13 cellular contexts compared by ENCODE assay signal in genomic region chr19:49895566-49896297, GRCh38. TPM values are rescaled to one million over a fixed set of nuclear protein-coding genes. Genes with fewer than 3 reads are reported as not detected.
DNase-seq lines count a peak whose midpoint lies in the region; ATAC-seq, FAIRE-seq and TF ChIP-seq lines count a peak whose summit lies in the region.
"Had no signal": no experiment of that assay in that cellular context is flagged by ENCODE, and none has a peak within 500 bp of the region (broad histone marks: within the 10 kb centered on the region; RNA-seq: fewer than 3 reads in every experiment).

No MANE protein-coding gene starts in this region.

- no peak overlapping the region for H3K14ac ChIP-seq in H1 (ENCODE audit: insufficient read length)

- no peaks in the 10 kb centered on the region for H3K36me3 ChIP-seq in CD4-positive, CD25-positive, alpha-beta regulatory T cell (ENCODE audit: control insufficient read depth, insufficient read depth, low read length)
- H3K36me3 ChIP-seq in H1 (ENCODE audit: control insufficient read depth in 2 of 4, insufficient read depth in 4 of 4, low read length in 3 of 4) = no peaks in the 10 kb centered on the region
- H3K36me3 ChIP-seq: gastrocnemius medialis had no signal

- DNase-seq in CD4-positive, CD25-positive, alpha-beta regulatory T cell = no peak
- DNase-seq in activated B cell treated with CpG ODN at 0.5 μM for 24 hours (no peak), H1 (ENCODE audit: low read depth in 1 of 2, low spot score in 2 of 2) (no peak), HFFc6 (no peak), NOMO-1 treated with dmso at 0.1 percent for 144 hours (lab: John Stamatoyannopoulos, UW; ENCODE audit: unreplicated experiment) (no peak), dedifferentiated amniotic fluid mesenchymal stem cell (ENCODE audit: extremely low spot score) (no peak), NCI-H146 (lab: John Stamatoyannopoulos, UW) (no peak)
- DNase-seq: effector CD8-positive, alpha-beta T cell; gastrocnemius medialis; islet precursor cell; OCI-M1; testis had no signal

- no peaks in the 10 kb centered on the region for H3K79me2 ChIP-seq in H1 (ENCODE audit: control insufficient read depth in 1 of 2, insufficient read depth in 2 of 2, low read length in 2 of 2)

- ATAC-seq in CD4-positive, CD25-positive, alpha-beta regulatory T cell (ENCODE audit: low read depth in 2 of 2) = no peak
- no peak for ATAC-seq in activated B cell treated with CpG ODN at 0.5 μM for 24 hours (ENCODE audit: low read depth)
- ATAC-seq: gastrocnemius medialis had no signal

- H4K8ac ChIP-seq in H1 (ENCODE audit: extremely low read depth, insufficient read depth, low read length) = no peak overlapping the region

- H3K56ac ChIP-seq in H1 (replicated peaks; ENCODE audit: insufficient read length, low read depth, low read length) = no peak overlapping the region

- H3K4me1 ChIP-seq in CD4-positive, CD25-positive, alpha-beta regulatory T cell (ENCODE audit: control insufficient read depth, insufficient read depth, low read length, poor library complexity, severe bottlenecking) = peaks cover 23% of the 10 kb centered on the region
- peaks cover 0 to 12% (median 7%) of the 10 kb centered on the region in 4 experiments; a peak in 4 of 7 replicates for H3K4me1 ChIP-seq in H1 (replicated peaks in 1 of 4; ENCODE audit: control insufficient read depth in 3 of 4, insufficient read depth in 4 of 4, low read length in 3 of 4)
- H3K4me1 ChIP-seq: gastrocnemius medialis, testis had no signal

- CTCF ChIA-PET in activated B cell treated with CpG ODN at 0.5 μM for 24 hours (lab: Charles Lee) (interaction anchor here (1.4 kb wide), 1 partner anchor 20 kb away, joined by 4 read pairs; no protein-coding TSS in a partner anchor), H1 (lab: Charles Lee; ENCODE audit: partially characterized antibody) (interaction anchor here (0.9 to 2.7 kb wide), 5 partner anchors 16 to 42 kb away, joined by 3 to 15 read pairs (median 4); no protein-coding TSS in a partner anchor)

- no peak overlapping the region for H2AK5ac ChIP-seq in H1 (ENCODE audit: low read depth, low read length)

- H4K5ac ChIP-seq in H1 (ENCODE audit: insufficient read length, low read depth, low read length) = no peak overlapping the region

- no peaks in the 10 kb centered on the region for H3K9me3 ChIP-seq in CD4-positive, CD25-positive, alpha-beta regulatory T cell (ENCODE audit: control insufficient read depth in 2 of 2, low read length in 2 of 2)
- no peaks in the 10 kb centered on the region for H3K9me3 ChIP-seq in H1 (ENCODE audit: insufficient read depth in 2 of 2, low read depth in 1 of 2, low read length in 1 of 2)
- H3K9me3 ChIP-seq: gastrocnemius medialis, testis had no signal

- no peak overlapping the region for H2BK12ac ChIP-seq in H1 (ENCODE audit: low read depth, low read length)

- no peak overlapping the region for H2BK20ac ChIP-seq in H1 (ENCODE audit: low read length)

- H3K23ac ChIP-seq in H1 (ENCODE audit: insufficient read length) = no peak overlapping the region

- WGBS in H1 (ENCODE audit: extremely low coverage in 1 of 2, insufficient coverage in 1 of 2, insufficient read length in 1 of 2, insufficient replicate concordance in 2 of 2, low coverage in 1 of 2, low lambda C conversion rate in 2 of 2, missing lambda C conversion rate in 1 of 2), 2 experiments = 81% methylated on average over 16 of the region's 17 CpGs; no CpG with 5 or more reads in 1 of the 2 experiments

- intact Hi-C loops in activated B cell treated with CpG ODN at 0.5 μM for 24 hours (cut with micrococcal nuclease) = loop anchor here (10.0 kb wide), 1 partner anchor 561 kb away; the partner anchor contains the start of gene CD37

- TF ChIP-seq RAD21 in H1 (IDR thresholded peaks at IDR 0.05 in 1 of 2, conservative IDR thresholded peaks at IDR 0.05 in 1 of 2; ENCODE audit: low read depth in 2 of 2, low read length in 2 of 2) = no peak

- H3K9me3 Mint-ChIP-seq in CD4-positive, CD25-positive, alpha-beta regulatory T cell = peaks cover 0 to 2% (median 0%) of the 10 kb centered on the region in 7 donors
- H3K9me3 Mint-ChIP-seq in activated B cell treated with CpG ODN at 0.5 μM for 24 hours (no peaks in the 10 kb centered on the region), HFFc6 (no peaks in the 10 kb centered on the region)

- H3K79me1 ChIP-seq in H1 (ENCODE audit: low read depth, low read length) = no peaks in the 10 kb centered on the region

- no peak overlapping the region for H2AFZ ChIP-seq in H1 (ENCODE audit: low read length)

- POLR2A ChIA-PET in activated B cell treated with CpG ODN at 0.5 μM for 24 hours (lab: Charles Lee) (interaction anchor here (0.8 to 11.5 kb wide), 7 partner anchors 16 to 128 kb away, joined by 3 to 317 read pairs (median 8); partner anchors contain the start of genes AKT1S1, AP2A1, ATF5 and NUP62), H1 (lab: Charles Lee; ENCODE audit: partially characterized antibody) (interaction anchor here (0.9 to 9.5 kb wide), 10 partner anchors 9 to 33 kb away, joined by 3 to 82 read pairs (median 4); partner anchors contain the start of genes AKT1S1, ATF5, NUP62 and TBC1D17)

- no peaks in the 10 kb centered on the region; the same call in 1 of the 2 replicates for H3K23me2 ChIP-seq in H1 (ENCODE audit: low read depth, low read length)

- H3K27ac Mint-ChIP-seq in CD4-positive, CD25-positive, alpha-beta regulatory T cell = peak overlapping the region in 1 of 3 donors; percentile 97
- peak overlapping the region; percentile 99 for H3K27ac Mint-ChIP-seq in activated B cell treated with CpG ODN at 0.5 μM for 24 hours
- no peak overlapping the region; the same call in 1 of the 2 replicates for H3K27ac Mint-ChIP-seq in HFFc6

- no peak overlapping the region for H3K4me2 ChIP-seq in H1 (ENCODE audit: insufficient read depth in 1 of 2, low read depth in 2 of 2, low read length in 2 of 2)

- no peak overlapping the region for H4K91ac ChIP-seq in H1 (replicated peaks; ENCODE audit: insufficient read length, low read length)

- H4K20me1 ChIP-seq in H1 (replicated peaks in 1 of 2; ENCODE audit: control insufficient read depth in 1 of 2, insufficient read depth in 2 of 2, low read length in 2 of 2) = peaks cover 0 to 1% of the 10 kb centered on the region in 2 experiments

- no peaks in the 10 kb centered on the region for H3K27me3 ChIP-seq in CD4-positive, CD25-positive, alpha-beta regulatory T cell (ENCODE audit: control insufficient read depth, insufficient read depth, low read length)
- H3K27me3 ChIP-seq in H1 (replicated peaks in 1 of 4; ENCODE audit: control insufficient read depth in 3 of 4, extremely low read depth in 1 of 4, insufficient read depth in 3 of 4, low read length in 3 of 4) = peaks cover 0 to 3% (median 0%) of the 10 kb centered on the region in 4 experiments; a peak in 1 of 7 replicates
- H3K27me3 ChIP-seq: testis had no signal

- FAIRE-seq in H1 (lab: Jason Lieb, UNC) = no peak

- no peak overlapping the region for H3K18ac ChIP-seq in H1 (ENCODE audit: extremely low read depth, low read length)

- H3K4me3 Mint-ChIP-seq in CD4-positive, CD25-positive, alpha-beta regulatory T cell = peak overlapping the region in 1 of 4 donors; percentile 83
- peak overlapping the region; percentile 87 for H3K4me3 Mint-ChIP-seq in activated B cell treated with CpG ODN at 0.5 μM for 24 hours
- no peak overlapping the region for H3K4me3 Mint-ChIP-seq in HFFc6

- H3K4ac ChIP-seq in H1 (replicated peaks; ENCODE audit: insufficient read length, low read depth, low read length) = no peak overlapping the region

- no peak overlapping the region for H2BK120ac ChIP-seq in H1 (replicated peaks; ENCODE audit: low read depth, low read length)

- no peak for TF ChIP-seq CTCF in activated B cell treated with CpG ODN at 0.5 μM for 24 hours (IDR thresholded peaks at IDR 0.05)
- no peak for TF ChIP-seq CTCF in H1 (IDR thresholded peaks at IDR 0.05; ENCODE audit: control extremely low read depth in 1 of 3, insufficient read depth in 1 of 3, low read depth in 1 of 3, low read length in 3 of 3)
- TF ChIP-seq CTCF in HFFc6 (IDR thresholded peaks at IDR 0.05) = no peak

- 0 out of 2 replicates have a peak overlapping the region, but pooled peaks have one; percentile 88 for H2BK15ac ChIP-seq in H1 (ENCODE audit: low read length)

- TF ChIP-seq EP300 in H1 (IDR thresholded peaks at IDR 0.05; ENCODE audit: borderline replicate concordance in 1 of 2, low read depth in 2 of 2, low read length in 2 of 2) = no peak

- peaks cover 0 to 42% (median 25%) of the 10 kb centered on the region in 4 donors for H3K4me1 Mint-ChIP-seq in CD4-positive, CD25-positive, alpha-beta regulatory T cell
- H3K4me1 Mint-ChIP-seq in activated B cell treated with CpG ODN at 0.5 μM for 24 hours = peaks cover 70% of the 10 kb centered on the region
- peaks cover 20% of the 10 kb centered on the region for H3K4me1 Mint-ChIP-seq in HFFc6 (ENCODE audit: low read depth)

- no peaks in the 10 kb centered on the region for H3K27me3 Mint-ChIP-seq in CD4-positive, CD25-positive, alpha-beta regulatory T cell
- H3K27me3 Mint-ChIP-seq in activated B cell treated with CpG ODN at 0.5 μM for 24 hours = no peaks in the 10 kb centered on the region
- peaks cover 9% of the 10 kb centered on the region for H3K27me3 Mint-ChIP-seq in HFFc6 (ENCODE audit: insufficient read depth)

- H3K4me3 ChIP-seq in CD4-positive, CD25-positive, alpha-beta regulatory T cell (ENCODE audit: low read depth, low read length) = no peak overlapping the region
- H3K4me3 ChIP-seq in H1 (ENCODE audit: extremely low read depth in 1 of 4, insufficient read depth in 2 of 4, low read depth in 3 of 4, low read length in 4 of 4) = no peak overlapping the region
- H3K4me3 ChIP-seq: gastrocnemius medialis, testis had no signal

- peak overlapping the region; percentile 93 for H3K27ac ChIP-seq in CD4-positive, CD25-positive, alpha-beta regulatory T cell (ENCODE audit: insufficient read depth, low read length, poor library complexity, severe bottlenecking)
- no peak overlapping the region for H3K27ac ChIP-seq in H1 (ENCODE audit: low read depth, low read length)
- H3K27ac ChIP-seq: testis had no signal

- no peak overlapping the region for H2BK5ac ChIP-seq in H1 (ENCODE audit: low read depth, low read length)

- H3K36me3 Mint-ChIP-seq in CD4-positive, CD25-positive, alpha-beta regulatory T cell = no peaks in the 10 kb centered on the region
- H3K36me3 Mint-ChIP-seq in activated B cell treated with CpG ODN at 0.5 μM for 24 hours (ENCODE audit: low read depth) (peaks cover 8% of the 10 kb centered on the region), HFFc6 (ENCODE audit: low read depth) (no peaks in the 10 kb centered on the region)

- TF ChIP-seq POLR2A in GM10847 (IDR thresholded peaks at IDR 0.05; ENCODE audit: extremely low read depth, insufficient read length) = peak; percentile 31
- TF ChIP-seq POLR2A in H1 (IDR thresholded peaks at IDR 0.05; ENCODE audit: control extremely low read depth in 1 of 2, low read depth in 2 of 2, low read length in 2 of 2) = no peak

- H3K9ac ChIP-seq in H1 (replicated peaks in 1 of 4; ENCODE audit: extremely low read depth in 1 of 4, low read depth in 3 of 4, low read length in 3 of 4) = no peak overlapping the region

RNA-seq across cellular contexts. Expression of gene IL4I1, which starts 1.0 kb away (rescaled TPM):
- 3.7 TPM for total RNA-seq in CD4-positive, CD25-positive, alpha-beta regulatory T cell
- polyA plus RNA-seq in CD4-positive, CD25-positive, alpha-beta regulatory T cell = under 1 TPM; 0.20 to 0.85 (median 0.30) TPM
- 24.0 and 25.5 TPM in 2 replicates for total RNA-seq in activated B cell treated with CpG ODN at 0.5 μM for 24 hours
- 0.67 and 0.76 TPM in 2 replicates for total RNA-seq in H1 (2021; fragmentation: NEBNext Ultra II Directional; extraction: Animal tissue kit (Norgen Biotek cat#: 25700))
- polyA plus RNA-seq in H1 (2011; rRNA removed) = 0.30 and 0.41 TPM in 2 replicates
- polyA plus RNA-seq in H1 (2011; cell fraction: cytosol; rRNA removed) = 0.37 TPM
- polyA plus RNA-seq in H1 (2011; cell fraction: nucleus; rRNA removed) = 0.74 TPM
- polyA plus RNA-seq in H1 (2012, experiment 1 of 2) = 0.21 to 0.86 TPM (median 0.43 TPM) in 3 of 4 replicates, not detected in the other
- polyA plus RNA-seq in H1 (2012, experiment 2 of 2) = not detected
- 0.36 TPM for polyA plus RNA-seq in H1 (2013, experiment 1 of 2)
- 0.52 TPM for polyA plus RNA-seq in H1 (2013, experiment 2 of 2)
- polyA minus RNA-seq in H1 (2011; rRNA and poly(A)+ RNA removed) = 0.15 and 0.54 TPM in 2 replicates
- 0.95 TPM for polyA minus RNA-seq in H1 (2011; cell fraction: cytosol; rRNA and poly(A)+ RNA removed)
- 1.4 TPM for polyA minus RNA-seq in H1 (2011; cell fraction: nucleus; rRNA and poly(A)+ RNA removed)
- total RNA-seq in HFFc6 (2021; fragmentation: NEBNext Ultra II Directional; extraction: Animal tissue kit (Norgen Biotek cat#: 25700)) = under 1 TPM in 5 of 6 experiments, not detected in 1; 0.24 to 0.48 (median 0.41) TPM

RNA-seq across cellular contexts. Expression of gene TBC1D17, which starts 18.2 kb away (rescaled TPM):
- total RNA-seq in CD4-positive, CD25-positive, alpha-beta regulatory T cell = 48.1 TPM
- 1 to 10 TPM; 8.8 to 9.7 (median 9.1) TPM for polyA plus RNA-seq in CD4-positive, CD25-positive, alpha-beta regulatory T cell
- 51.1 and 57.0 TPM in 2 replicates for total RNA-seq in activated B cell treated with CpG ODN at 0.5 μM for 24 hours
- 44.9 and 47.6 TPM in 2 replicates for total RNA-seq in H1 (2021; fragmentation: NEBNext Ultra II Directional; extraction: Animal tissue kit (Norgen Biotek cat#: 25700))
- polyA plus RNA-seq in H1 (2011; rRNA removed) = 30.3 and 53.7 TPM in 2 replicates
- 23.2 TPM for polyA plus RNA-seq in H1 (2011; cell fraction: cytosol; rRNA removed)
- 73.8 TPM for polyA plus RNA-seq in H1 (2011; cell fraction: nucleus; rRNA removed)
- polyA plus RNA-seq in H1 (2012, experiment 1 of 2) = 41.7 to 47.2 TPM (median 43.5 TPM) in 4 replicates
- polyA plus RNA-seq in H1 (2012, experiment 2 of 2) = 52.8 TPM
- polyA plus RNA-seq in H1 (2013, experiment 1 of 2) = 34.8 TPM
- 35.2 TPM for polyA plus RNA-seq in H1 (2013, experiment 2 of 2)
- polyA minus RNA-seq in H1 (2011; rRNA and poly(A)+ RNA removed) = 24.6 and 29.7 TPM in 2 replicates
- polyA minus RNA-seq in H1 (2011; cell fraction: cytosol; rRNA and poly(A)+ RNA removed) = 27.0 TPM
- 27.3 TPM for polyA minus RNA-seq in H1 (2011; cell fraction: nucleus; rRNA and poly(A)+ RNA removed)
- 10 to 100 TPM; 42.8 to 53.3 (median 46.8) TPM for total RNA-seq in HFFc6 (2021; fragmentation: NEBNext Ultra II Directional; extraction: Animal tissue kit (Norgen Biotek cat#: 25700))

RNA-seq across cellular contexts. Expression of gene AKT1S1, which starts 18.6 kb away (rescaled TPM):
- total RNA-seq in CD4-positive, CD25-positive, alpha-beta regulatory T cell = 12.9 TPM
- polyA plus RNA-seq in CD4-positive, CD25-positive, alpha-beta regulatory T cell = 1 to 10 TPM; 3.0 to 4.2 (median 3.8) TPM
- total RNA-seq in activated B cell treated with CpG ODN at 0.5 μM for 24 hours = 21.3 and 28.7 TPM in 2 replicates
- total RNA-seq in H1 (2021; fragmentation: NEBNext Ultra II Directional; extraction: Animal tissue kit (Norgen Biotek cat#: 25700)) = 45.9 and 46.7 TPM in 2 replicates
- polyA plus RNA-seq in H1 (2011; rRNA removed) = 40.7 and 73.3 TPM in 2 replicates
- 38.3 TPM for polyA plus RNA-seq in H1 (2011; cell fraction: cytosol; rRNA removed)
- polyA plus RNA-seq in H1 (2011; cell fraction: nucleus; rRNA removed) = 48.5 TPM
- polyA plus RNA-seq in H1 (2012, experiment 1 of 2) = 33.7 to 44.3 TPM (median 42.7 TPM) in 4 replicates
- polyA plus RNA-seq in H1 (2012, experiment 2 of 2) = 47.7 TPM
- 52.8 TPM for polyA plus RNA-seq in H1 (2013, experiment 1 of 2)
- 54.7 TPM for polyA plus RNA-seq in H1 (2013, experiment 2 of 2)
- polyA minus RNA-seq in H1 (2011; rRNA and poly(A)+ RNA removed) = 10.9 and 14.9 TPM in 2 replicates
- polyA minus RNA-seq in H1 (2011; cell fraction: cytosol; rRNA and poly(A)+ RNA removed) = 26.5 TPM
- 26.0 TPM for polyA minus RNA-seq in H1 (2011; cell fraction: nucleus; rRNA and poly(A)+ RNA removed)
- total RNA-seq in HFFc6 (2021; fragmentation: NEBNext Ultra II Directional; extraction: Animal tissue kit (Norgen Biotek cat#: 25700)) = 100 to 1,000 TPM in 5 of 6 experiments, 10 to 100 TPM in 1; 98.5 to 128 (median 104) TPM

RNA-seq across cellular contexts. Expression of gene PNKP, which starts 28.4 kb away (rescaled TPM):
- total RNA-seq in CD4-positive, CD25-positive, alpha-beta regulatory T cell = 149 TPM
- polyA plus RNA-seq in CD4-positive, CD25-positive, alpha-beta regulatory T cell = 10 to 100 TPM; 26.2 to 33.5 (median 28.2) TPM
- 174 and 205 TPM in 2 replicates for total RNA-seq in activated B cell treated with CpG ODN at 0.5 μM for 24 hours
- total RNA-seq in H1 (2021; fragmentation: NEBNext Ultra II Directional; extraction: Animal tissue kit (Norgen Biotek cat#: 25700)) = 105 TPM in 2 replicates
- polyA plus RNA-seq in H1 (2011; rRNA removed) = 45.8 and 66.5 TPM in 2 replicates
- polyA plus RNA-seq in H1 (2011; cell fraction: cytosol; rRNA removed) = 56.6 TPM
- polyA plus RNA-seq in H1 (2011; cell fraction: nucleus; rRNA removed) = 225 TPM
- 84.3 to 106 TPM (median 94.0 TPM) in 4 replicates for polyA plus RNA-seq in H1 (2012, experiment 1 of 2)
- 90.6 TPM for polyA plus RNA-seq in H1 (2012, experiment 2 of 2)
- 71.9 TPM for polyA plus RNA-seq in H1 (2013, experiment 1 of 2)
- 66.3 TPM for polyA plus RNA-seq in H1 (2013, experiment 2 of 2)
- 21.4 and 26.5 TPM in 2 replicates for polyA minus RNA-seq in H1 (2011; rRNA and poly(A)+ RNA removed)
- polyA minus RNA-seq in H1 (2011; cell fraction: cytosol; rRNA and poly(A)+ RNA removed) = 42.9 TPM
- polyA minus RNA-seq in H1 (2011; cell fraction: nucleus; rRNA and poly(A)+ RNA removed) = 80.3 TPM
- total RNA-seq in HFFc6 (2021; fragmentation: NEBNext Ultra II Directional; extraction: Animal tissue kit (Norgen Biotek cat#: 25700)) = 10 to 100 TPM; 39.7 to 48.7 (median 47.2) TPM

RNA-seq across cellular contexts. Expression of gene ATF5, which starts 33.3 kb away (rescaled TPM):
- 19.7 TPM for total RNA-seq in CD4-positive, CD25-positive, alpha-beta regulatory T cell
- 1 to 10 TPM in 2 of 4 donors, under 1 TPM in 2; 0.60 to 1.5 (median 1.1) TPM for polyA plus RNA-seq in CD4-positive, CD25-positive, alpha-beta regulatory T cell
- 198 and 199 TPM in 2 replicates for total RNA-seq in activated B cell treated with CpG ODN at 0.5 μM for 24 hours
- 13.1 TPM in 2 replicates for total RNA-seq in H1 (2021; fragmentation: NEBNext Ultra II Directional; extraction: Animal tissue kit (Norgen Biotek cat#: 25700))
- 6.2 and 25.0 TPM in 2 replicates for polyA plus RNA-seq in H1 (2011; rRNA removed)
- 14.2 TPM for polyA plus RNA-seq in H1 (2011; cell fraction: cytosol; rRNA removed)
- polyA plus RNA-seq in H1 (2011; cell fraction: nucleus; rRNA removed) = 11.7 TPM
- 8.1 to 13.9 TPM (median 12.5 TPM) in 4 replicates for polyA plus RNA-seq in H1 (2012, experiment 1 of 2)
- 11.9 TPM for polyA plus RNA-seq in H1 (2012, experiment 2 of 2)
- polyA plus RNA-seq in H1 (2013, experiment 1 of 2) = 10.9 TPM
- 10.2 TPM for polyA plus RNA-seq in H1 (2013, experiment 2 of 2)
- polyA minus RNA-seq in H1 (2011; rRNA and poly(A)+ RNA removed) = 0.83 and 1.7 TPM in 2 replicates
- 4.8 TPM for polyA minus RNA-seq in H1 (2011; cell fraction: cytosol; rRNA and poly(A)+ RNA removed)
- 3.0 TPM for polyA minus RNA-seq in H1 (2011; cell fraction: nucleus; rRNA and poly(A)+ RNA removed)
- 10 to 100 TPM; 38.2 to 44.4 (median 41.2) TPM for total RNA-seq in HFFc6 (2021; fragmentation: NEBNext Ultra II Directional; extraction: Animal tissue kit (Norgen Biotek cat#: 25700))
